ENCODE assay signal across 28 cellular contexts in genomic region chr16:2585651-2586081, GRCh38. TPM values are rescaled to one million over a fixed set of nuclear protein-coding genes. Genes with fewer than 3 reads are reported as not detected.
A peak's percentile ranks its signal among the peaks of the same experiment; 100 is the strongest.
DNase-seq lines count a peak whose midpoint lies in the region; ATAC-seq and TF ChIP-seq lines count a peak whose summit lies in the region.
"Had no signal": no experiment of that assay in that cellular context is flagged by ENCODE, and none has a peak within 500 bp of the region (broad histone marks: within the 10 kb centered on the region; RNA-seq: fewer than 3 reads in every experiment).

No MANE protein-coding gene starts in this region.

- H3K4me1 Mint-ChIP-seq in activated CD4-positive, alpha-beta T cell treated with anti-CD3 and anti-CD28 coated beads for 36 hours = peaks cover 9% of the 10 kb centered on the region
- H3K4me1 Mint-ChIP-seq in chondrocyte (ENCODE audit: low read depth) = peaks cover 9% of the 10 kb centered on the region
- H3K4me1 Mint-ChIP-seq: stimulated activated memory B cell treated with anti-CD40 and anti-IgM and Interleukin-4, amounts not matched to agents 10 μg/mL and 1 μg/mL and 100 μg/mL, for 72 hours had no signal

- H3K9me3 ChIP-seq in right cardiac atrium (ENCODE audit: control insufficient read depth, low read length) (no peaks in the 10 kb centered on the region), testis (no peaks in the 10 kb centered on the region)
- H3K9me3 ChIP-seq: Caco-2 had no signal

- no peaks in the 10 kb centered on the region for H3K36me3 ChIP-seq in testis (ENCODE audit: low read depth, missing control alignments)

- H3K9me3 Mint-ChIP-seq in activated CD4-positive, alpha-beta T cell treated with anti-CD3 and anti-CD28 coated beads for 36 hours (ENCODE audit: low read depth) = no peaks in the 10 kb centered on the region
- H3K9me3 Mint-ChIP-seq in chondrocyte (ENCODE audit: low read depth) = no peaks in the 10 kb centered on the region
- H3K9me3 Mint-ChIP-seq: activated B cell treated with CpG ODN at 0.5 μM for 24 hours; activated T-cell treated with anti-CD3 and anti-CD28 coated beads, Interleukin-2, amount 50 U/mL, for 72 hours; effector memory CD8-positive, alpha-beta T cell; IgD-negative memory B cell; natural killer cell; stimulated activated memory B cell treated with anti-CD40 and anti-IgM and Interleukin-4, amounts not matched to agents 10 μg/mL and 1 μg/mL and 100 μg/mL, for 72 hours; type B pancreatic cell had no signal

- H3K4me3 Mint-ChIP-seq in activated CD4-positive, alpha-beta T cell treated with anti-CD3 and anti-CD28 coated beads for 36 hours = no peak overlapping the region
- no peak overlapping the region for H3K4me3 Mint-ChIP-seq in chondrocyte (ENCODE audit: unreplicated experiment)
- H3K4me3 Mint-ChIP-seq: activated B cell treated with CpG ODN at 0.5 μM for 24 hours; activated T-cell treated with anti-CD3 and anti-CD28 coated beads, Interleukin-2, amount 50 U/mL, for 72 hours; effector memory CD8-positive, alpha-beta T cell; IgD-negative memory B cell; natural killer cell; stimulated activated memory B cell treated with anti-CD40 and anti-IgM and Interleukin-4, amounts not matched to agents 10 μg/mL and 1 μg/mL and 100 μg/mL, for 72 hours; type B pancreatic cell had no signal

- WGBS in right cardiac atrium = 90% methylated on average over 25 of the region's 25 CpGs
- WGBS in testis, 2 donors = 53 to 59% methylated on average over 14 to 25 of the region's 25 CpGs

- TF ChIP-seq CTCF in chondrocyte (IDR thresholded peaks at IDR 0.05) (no peak), testis (IDR thresholded peaks at IDR 0.05) (no peak)

- H3K4me1 ChIP-seq in right cardiac atrium (ENCODE audit: control insufficient read depth, insufficient read depth, low read length) (no peaks in the 10 kb centered on the region), testis (peaks cover 30% of the 10 kb centered on the region)
- H3K4me1 ChIP-seq: Caco-2 had no signal

- TF ChIP-seq POLR2A in testis (IDR thresholded peaks at IDR 0.05) = no peak

- ATAC-seq in activated CD4-positive, alpha-beta T cell treated with anti-CD3 and anti-CD28 coated beads for 36 hours = no peak
- ATAC-seq in right cardiac atrium = peak in 1 of 2 donors; percentile 5
- ATAC-seq in GM21526 (IDR thresholded peaks at IDR 0.05; ENCODE audit: low FRiP score, unreplicated experiment) = no peak
- ATAC-seq: activated T-cell treated with anti-CD3 and anti-CD28 coated beads, Interleukin-2, amount 50 U/mL, for 72 hours; effector memory CD8-positive, alpha-beta T cell; stimulated activated memory B cell treated with anti-CD40 and anti-IgM and Interleukin-4, amounts not matched to agents 10 μg/mL and 1 μg/mL and 100 μg/mL, for 72 hours had no signal

- peaks cover 18% of the 10 kb centered on the region for H3K36me3 Mint-ChIP-seq in activated CD4-positive, alpha-beta T cell treated with anti-CD3 and anti-CD28 coated beads for 36 hours (ENCODE audit: low read depth)
- H3K36me3 Mint-ChIP-seq in chondrocyte (ENCODE audit: low read depth) = peaks cover 19% of the 10 kb centered on the region
- H3K36me3 Mint-ChIP-seq: IgD-negative memory B cell had no signal

- POLR2A ChIA-PET in activated CD4-positive, alpha-beta T cell treated with anti-CD3 and anti-CD28 coated beads for 36 hours (lab: Charles Lee) = no interaction called here

- H3K27ac ChIP-seq in right cardiac atrium (ENCODE audit: low read length) (no peak overlapping the region), testis (no peak overlapping the region)
- H3K27ac ChIP-seq: 22Rv1, brain microvascular endothelial cell had no signal

- H3K27ac Mint-ChIP-seq in activated CD4-positive, alpha-beta T cell treated with anti-CD3 and anti-CD28 coated beads for 36 hours = no peak overlapping the region
- peak overlapping the region; percentile 27 for H3K27ac Mint-ChIP-seq in chondrocyte (ENCODE audit: unreplicated experiment)
- H3K27ac Mint-ChIP-seq: activated B cell treated with CpG ODN at 0.5 μM for 24 hours; activated T-cell treated with anti-CD3 and anti-CD28 coated beads, Interleukin-2, amount 50 U/mL, for 72 hours; effector memory CD8-positive, alpha-beta T cell; IgD-negative memory B cell; natural killer cell; stimulated activated memory B cell treated with anti-CD40 and anti-IgM and Interleukin-4, amounts not matched to agents 10 μg/mL and 1 μg/mL and 100 μg/mL, for 72 hours; type B pancreatic cell had no signal

- intact Hi-C loops in activated CD4-positive, alpha-beta T cell treated with anti-CD3 and anti-CD28 coated beads for 36 hours (cut with DNase I, micrococcal nuclease) = no loop called here
- intact Hi-C loops in right cardiac atrium (cut with DNase I) (no loop called here), testis (cut with DNase I; ENCODE audit: low total_unique reads) (no loop called here)

- CTCF ChIA-PET in activated CD4-positive, alpha-beta T cell treated with anti-CD3 and anti-CD28 coated beads for 36 hours (lab: Charles Lee) = no interaction called here

- no peak overlapping the region for H3K4me3 ChIP-seq in right cardiac atrium (ENCODE audit: low read length)
- H3K4me3 ChIP-seq in testis = no peak overlapping the region
- H3K4me3 ChIP-seq: lung had no signal

- no peaks in the 10 kb centered on the region for H3K27me3 ChIP-seq in right cardiac atrium (ENCODE audit: control insufficient read depth, insufficient read depth)
- no peaks in the 10 kb centered on the region for H3K27me3 ChIP-seq in testis
- H3K27me3 ChIP-seq: brain microvascular endothelial cell had no signal

- DNase-seq in activated CD4-positive, alpha-beta T cell treated with anti-CD3 and anti-CD28 coated beads for 36 hours = peak; percentile 1
- no peak for DNase-seq in activated CD4-positive, alpha-beta T cell treated with anti-CD3 and anti-CD28 coated beads for 48 hours
- DNase-seq in chondrocyte (ENCODE audit: low spot score) (no peak), right cardiac atrium (peak in 2 of 3 donors; percentile 40 to 49), testis (peak; percentile 19), NOMO-1 treated with DMSO at 0.1 percent for 48 hours (lab: John Stamatoyannopoulos, UW; ENCODE audit: unreplicated experiment) (no peak)
- DNase-seq in activated naive CD4-positive, alpha-beta T cell (lab: John Stamatoyannopoulos, UW) = no peak
- DNase-seq: activated B cell treated with CpG ODN at 0.5 μM for 24 hours; activated naive CD4-positive, alpha-beta T cell treated with Interleukin-2 at 50 U/mL for 16 hours; activated T-cell treated with anti-CD3 and anti-CD28 coated beads, Interleukin-2, amount 50 U/mL, for 72 hours; brain microvascular endothelial cell; cortex of kidney; DMS53; effector memory CD8-positive, alpha-beta T cell; natural killer cell; NCI-H1436 treated with DMSO at 0.1 percent for 48 hours; NCI-H774; T-helper 1 cell had no signal

- no peaks in the 10 kb centered on the region for H3K27me3 Mint-ChIP-seq in activated CD4-positive, alpha-beta T cell treated with anti-CD3 and anti-CD28 coated beads for 36 hours
- H3K27me3 Mint-ChIP-seq in chondrocyte (ENCODE audit: low read depth) = no peaks in the 10 kb centered on the region
- H3K27me3 Mint-ChIP-seq: activated B cell treated with CpG ODN at 0.5 μM for 24 hours; effector memory CD8-positive, alpha-beta T cell; IgD-negative memory B cell; stimulated activated memory B cell treated with anti-CD40 and anti-IgM and Interleukin-4, amounts not matched to agents 10 μg/mL and 1 μg/mL and 100 μg/mL, for 72 hours; type B pancreatic cell had no signal

RNA-seq across cellular contexts. Expression of gene PDPK1, which starts 47.8 kb away (rescaled TPM):
- 10 to 100 TPM; 30.4 to 34.5 TPM for total RNA-seq in activated CD4-positive, alpha-beta T cell treated with anti-CD3 and anti-CD28 coated beads for 36 hours
- total RNA-seq in chondrocyte (39.2 to 40.6 TPM (median 39.6 TPM) in 3 replicates), right cardiac atrium (10 to 100 TPM; 35.7 to 44.9 (median 37.8) TPM), testis (10 to 100 TPM; 61.1 to 75.3 TPM)
- polyA plus RNA-seq in right cardiac atrium (18.0 TPM), testis (ENCODE audit: insufficient read depth, low read depth, low replicate concordance) (53.0 TPM)

RNA-seq across cellular contexts. Expression of gene CEMP1, which starts 54.5 kb away (rescaled TPM):
- not detected for total RNA-seq in activated CD4-positive, alpha-beta T cell treated with anti-CD3 and anti-CD28 coated beads for 36 hours
- total RNA-seq in chondrocyte = not detected in 3 replicates
- total RNA-seq in right cardiac atrium = not detected
- 0.27 TPM for polyA plus RNA-seq in right cardiac atrium
- total RNA-seq in testis = 1 to 10 TPM; 5.4 to 5.5 TPM
- 1.6 TPM for polyA plus RNA-seq in testis (ENCODE audit: insufficient read depth, low read depth, low replicate concordance)
- total RNA-seq: kidney epithelial cell, pulmonary artery endothelial cell, SK-MEL-5 had no signal

Comparison
In these comparisons a context has a peak if more than half of its experiments do, and no peak if none do; other contexts are left out.
1. DNase-seq: peak in activated CD4-positive, alpha-beta T cell treated with anti-CD3 and anti-CD28 coated beads for 36 hours (single experiment), right cardiac atrium (2 of 3) and testis (single experiment); none in activated CD4-positive, alpha-beta T cell treated with anti-CD3 and anti-CD28 coated beads for 48 hours (single experiment), chondrocyte (single experiment), NOMO-1 treated with DMSO at 0.1 percent for 48 hours (single experiment) and activated naive CD4-positive, alpha-beta T cell (0 of 4).